In genomic region chr1:115545791-115546733, GRCh38 we compare ENCODE assay signal across 8 cellular contexts.
A peak's percentile ranks its signal among the peaks of the same experiment; 100 is the strongest.
DNase-seq lines count a peak whose midpoint lies in the region; ATAC-seq and TF ChIP-seq lines count a peak whose summit lies in the region.

No MANE protein-coding gene starts in this region.

- H3K27ac ChIP-seq in sigmoid colon, result peak overlapping the region in 3 of 4 donors; percentile 27 to 41 (median 38)

- 35 to 60% methylated on average over 9 of the region's 9 CpGs for WGBS in sigmoid colon, 2 donors

- intact Hi-C loops in sigmoid colon (cut with DNase I), result no loop called here

- ATAC-seq in HG02885 (IDR thresholded peaks at IDR 0.05; ENCODE audit: poor library complexity, unreplicated experiment) (no peak), GM19463 (IDR thresholded peaks at IDR 0.05; ENCODE audit: unreplicated experiment) (no peak)
- ATAC-seq in activated CD4-positive, CD25-positive, alpha-beta regulatory T cell treated with anti-CD3 and anti-CD28 coated beads, Interleukin-2, amount 50 U/mL, for 24 hours, result no peak

- TF ChIP-seq POLR2A in sigmoid colon (IDR thresholded peaks at IDR 0.05), result no peak

- H3K4me1 ChIP-seq in sigmoid colon, result peaks cover 0 to 16% (median 4%) of the 10 kb centered on the region in 4 donors

- TF ChIP-seq CTCF in GM20000 (IDR thresholded peaks at IDR 0.05; ENCODE audit: extremely low read depth, missing control alignments), result peak; percentile 26
- peak in 2 of 4 experiments; percentile 15 to 29 for TF ChIP-seq CTCF in sigmoid colon (IDR thresholded peaks at IDR 0.05)

- H3K27me3 ChIP-seq in sigmoid colon, result no peaks in the 10 kb centered on the region

- DNase-seq in CD1c-positive myeloid dendritic cell (ENCODE audit: extremely low spot score) (peak; percentile 7), GM20000 (ENCODE audit: low spot score) (no peak), SW 1271 (lab: John Stamatoyannopoulos, UW) (peak; percentile 63 to 88), globus pallidus (ENCODE audit: low spot score) (peak; percentile 3), sigmoid colon (no peak)

- no peaks in the 10 kb centered on the region for H3K9me3 ChIP-seq in sigmoid colon

- H3K4me3 ChIP-seq in sigmoid colon, result no peak overlapping the region

- no peaks in the 10 kb centered on the region for H3K36me3 ChIP-seq in sigmoid colon

- no peak for TF ChIP-seq EP300 in sigmoid colon (IDR thresholded peaks at IDR 0.05)

Comparison
In these comparisons a context has a peak if more than half of its experiments do, and no peak if none do; other contexts are left out.
1. DNase-seq: peak in CD1c-positive myeloid dendritic cell (single experiment), SW 1271 (2 of 2) and globus pallidus (single experiment); none in GM20000 (single experiment) and sigmoid colon (single experiment).